Comparison of ENCODE assay signal across 1 cellular context in the genomic region with DNA sequence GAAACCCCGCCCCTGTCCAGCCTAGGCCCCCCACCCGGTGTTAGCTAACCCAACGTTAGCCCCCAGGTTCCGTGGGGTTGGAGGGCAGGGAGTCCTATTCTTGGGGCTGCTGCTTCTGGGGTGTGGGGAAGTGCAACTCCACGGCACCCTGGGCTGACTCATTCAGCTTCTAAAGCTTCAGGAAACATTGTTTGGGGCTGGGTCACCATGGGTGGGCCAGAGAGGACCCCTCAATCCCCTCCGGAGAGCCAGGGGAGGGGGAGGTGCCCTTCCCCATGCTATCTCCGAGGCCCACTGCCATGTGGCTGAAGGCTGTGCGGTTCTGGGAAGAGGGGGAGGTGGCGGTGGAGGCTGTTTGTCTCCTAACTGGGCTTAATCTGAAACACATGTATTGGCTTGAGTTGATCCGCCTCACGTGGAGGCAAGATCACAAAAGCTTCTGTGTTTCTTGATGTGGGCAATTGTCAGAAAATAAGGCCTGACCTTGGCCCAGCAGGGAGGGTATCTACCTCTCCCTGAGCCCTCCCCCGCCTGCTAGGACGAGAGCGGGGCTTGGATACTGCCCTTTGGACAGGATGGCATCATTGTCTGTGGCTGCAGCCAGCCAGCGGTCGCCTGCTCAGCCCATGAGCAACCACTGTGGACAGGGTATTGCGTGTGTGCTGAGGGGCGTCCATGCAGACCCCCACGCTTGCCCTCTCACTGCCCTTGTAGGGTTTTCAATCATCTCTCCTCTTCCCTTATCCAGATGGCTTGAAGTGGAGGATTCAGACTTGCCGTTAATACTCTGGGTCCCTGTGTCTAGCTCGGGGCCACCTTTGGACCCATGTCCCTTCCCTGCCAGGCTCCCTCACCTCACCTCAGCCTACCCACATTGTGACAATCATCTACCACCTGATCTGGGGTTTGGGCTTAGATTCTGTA.
A peak's percentile ranks its signal among the peaks of the same experiment; 100 is the strongest.
TF ChIP-seq lines count a peak whose summit lies in the region.

No MANE protein-coding gene starts in this region.

TF ChIP-seq in K562, 482 proteins besides CTCF, POLR2A, EP300 and RAD21 (continued from another document and continues in another):
- TF ChIP-seq JUND (IDR thresholded peaks at IDR 0.05; ENCODE audit: borderline replicate concordance, low read depth, low read length) (peak; percentile 17; the same call in 1 of the 2 replicates), JUND (tag; IDR thresholded peaks at IDR 0.05; ENCODE audit: borderline replicate concordance, low read depth, low read length) (no peak), ZFX (CRISPR knock-in tag; IDR thresholded peaks at IDR 0.05) (0 out of 2 replicates have a peak, but pooled peaks have one; percentile 30), POLR2G (IDR thresholded peaks at IDR 0.05; ENCODE audit: low read depth, low read length) (peak; percentile 51), ZNF764 (CRISPR knock-in tag; IDR thresholded peaks at IDR 0.05; ENCODE audit: low read depth) (no peak), RBFOX2 (IDR thresholded peaks at IDR 0.05; ENCODE audit: low read depth, low read length) (peak; percentile 64), ZNF695 (CRISPR knock-in tag; IDR thresholded peaks at IDR 0.05) (no peak), CAMTA2 (CRISPR knock-in tag; conservative IDR thresholded peaks at IDR 0.05) (no peak), ZNF318 (IDR thresholded peaks at IDR 0.05; ENCODE audit: borderline replicate concordance in 1 of 2, low read depth in 1 of 2) (no peak), HCFC1 (IDR thresholded peaks at IDR 0.05; ENCODE audit: low read depth, low read length) (no peak), NONO (IDR thresholded peaks at IDR 0.05; ENCODE audit: low read depth in 2 of 2, low read length in 1 of 2) (no peak), NRF1 (conservative IDR thresholded peaks at IDR 0.05 in 1 of 2, IDR thresholded peaks at IDR 0.05 in 1 of 2) (peak in 1 of 2 experiments; percentile 5; a peak in 1 of 4 replicates), CTCFL (IDR thresholded peaks at IDR 0.05; ENCODE audit: borderline replicate concordance, insufficient read depth, low read depth, low read length, poor library complexity, severe bottlenecking) (no peak), EWSR1 (IDR thresholded peaks at IDR 0.05; ENCODE audit: borderline replicate concordance, low read depth, partially characterized antibody) (no peak), FOSL1 (tag; conservative IDR thresholded peaks at IDR 0.05) (peak; percentile 44), ZBED1 (IDR thresholded peaks at IDR 0.05) (no peak), ZFP1 (CRISPR knock-in tag; IDR thresholded peaks at IDR 0.05) (no peak), DPF2 (IDR thresholded peaks at IDR 0.05) (peak; percentile 66), ZNF589 (CRISPR knock-in tag; IDR thresholded peaks at IDR 0.05; ENCODE audit: low read depth) (0 out of 2 replicates have a peak, but pooled peaks have one; percentile 49), SIN3B (IDR thresholded peaks at IDR 0.05; ENCODE audit: low read depth) (no peak), ZNF644 (tag; IDR thresholded peaks at IDR 0.05; ENCODE audit: low read depth) (no peak), KDM1A (IDR thresholded peaks at IDR 0.05) (0 out of 4 replicates have a peak, but pooled peaks of 1 of the 2 experiments have one; percentile 5), SNIP1 (IDR thresholded peaks at IDR 0.05; ENCODE audit: low read depth) (no peak), MTA1 (IDR thresholded peaks at IDR 0.05; ENCODE audit: borderline replicate concordance) (no peak), TOE1 (IDR thresholded peaks at IDR 0.05; ENCODE audit: borderline replicate concordance) (no peak), TOE1 (CRISPR knock-in tag; IDR thresholded peaks at IDR 0.05; ENCODE audit: borderline replicate concordance, low read depth) (no peak), EHMT2 (IDR thresholded peaks at IDR 0.05) (no peak), ZNF431 (CRISPR knock-in tag; IDR thresholded peaks at IDR 0.05) (no peak), SP2 (IDR thresholded peaks at IDR 0.05; ENCODE audit: extremely low read depth, low read depth, low read length, poor library complexity, severe bottlenecking) (no peak), MED1 (CRISPR knock-in tag; IDR thresholded peaks at IDR 0.05; ENCODE audit: borderline replicate concordance) (no peak), NCOR1 (IDR thresholded peaks at IDR 0.05) (peak; percentile 45; the same call in 1 of the 2 replicates), SIN3A (IDR thresholded peaks at IDR 0.05; ENCODE audit: borderline replicate concordance in 2 of 2, control insufficient read depth in 1 of 2, low read depth in 2 of 2, low read length in 2 of 2) (0 out of 4 replicates have a peak, but pooled peaks of 1 of the 2 experiments have one; percentile 26), NR2C1 (IDR thresholded peaks at IDR 0.05) (no peak), NR2C1 (tag; IDR thresholded peaks at IDR 0.05) (0 out of 2 replicates have a peak, but pooled peaks have one; percentile 15), FOXK1 (CRISPR knock-in tag; IDR thresholded peaks at IDR 0.05; ENCODE audit: borderline replicate concordance) (no peak), ZNF79 (CRISPR knock-in tag; IDR thresholded peaks at IDR 0.05; ENCODE audit: low read depth) (no peak), TEAD4 (IDR thresholded peaks at IDR 0.05; ENCODE audit: low read length) (peak; percentile 19; the same call in 1 of the 2 replicates), TEAD4 (CRISPR knock-in tag; IDR thresholded peaks at IDR 0.05; ENCODE audit: borderline replicate concordance) (no peak), SMARCA4 (IDR thresholded peaks at IDR 0.05) (peak; percentile 32; the same call in 1 of the 2 replicates), L3MBTL2 (IDR thresholded peaks at IDR 0.05) (peak; percentile 73), CBX3 (IDR thresholded peaks at IDR 0.05; ENCODE audit: borderline replicate concordance in 1 of 2, low read length in 2 of 2) (no peak), GATAD2B (IDR thresholded peaks at IDR 0.05; ENCODE audit: borderline replicate concordance) (no peak), ZBTB7A (IDR thresholded peaks at IDR 0.05; ENCODE audit: borderline replicate concordance, control insufficient read depth, low read depth, low read length) (peak; percentile 91), ZNF668 (CRISPR knock-in tag; IDR thresholded peaks at IDR 0.05) (no peak), ZNF212 (CRISPR knock-in tag; IDR thresholded peaks at IDR 0.05) (no peak), MBD2 (IDR thresholded peaks at IDR 0.05; ENCODE audit: borderline replicate concordance, low read depth) (peak; percentile 30; the same call in 1 of the 2 replicates)
- TF ChIP-seq, protein P1, sequence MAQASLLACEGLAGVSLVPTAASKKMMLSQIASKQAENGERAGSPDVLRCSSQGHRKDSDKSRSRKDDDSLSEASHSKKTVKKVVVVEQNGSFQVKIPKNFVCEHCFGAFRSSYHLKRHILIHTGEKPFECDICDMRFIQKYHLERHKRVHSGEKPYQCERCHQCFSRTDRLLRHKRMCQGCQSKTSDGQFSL (CRISPR knock-in tag; IDR thresholded peaks at IDR 0.05), result 0 out of 2 replicates have a peak, but pooled peaks have one; percentile 41
- TF ChIP-seq, protein P1 (tag; IDR thresholded peaks at IDR 0.05), result no peak
- TF ChIP-seq, protein P2, sequence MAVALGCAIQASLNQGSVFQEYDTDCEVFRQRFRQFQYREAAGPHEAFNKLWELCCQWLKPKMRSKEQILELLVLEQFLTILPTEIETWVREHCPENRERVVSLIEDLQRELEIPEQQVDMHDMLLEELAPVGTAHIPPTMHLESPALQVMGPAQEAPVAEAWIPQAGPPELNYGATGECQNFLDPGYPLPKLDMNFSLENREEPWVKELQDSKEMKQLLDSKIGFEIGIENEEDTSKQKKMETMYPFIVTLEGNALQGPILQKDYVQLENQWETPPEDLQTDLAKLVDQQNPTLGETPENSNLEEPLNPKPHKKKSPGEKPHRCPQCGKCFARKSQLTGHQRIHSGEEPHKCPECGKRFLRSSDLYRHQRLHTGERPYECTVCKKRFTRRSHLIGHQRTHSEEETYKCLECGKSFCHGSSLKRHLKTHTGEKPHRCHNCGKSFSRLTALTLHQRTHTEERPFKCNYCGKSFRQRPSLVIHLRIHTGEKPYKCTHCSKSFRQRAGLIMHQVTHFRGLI (CRISPR knock-in tag; IDR thresholded peaks at IDR 0.05), result 0 out of 2 replicates have a peak, but pooled peaks have one; percentile 6
- TF ChIP-seq, protein P3, sequence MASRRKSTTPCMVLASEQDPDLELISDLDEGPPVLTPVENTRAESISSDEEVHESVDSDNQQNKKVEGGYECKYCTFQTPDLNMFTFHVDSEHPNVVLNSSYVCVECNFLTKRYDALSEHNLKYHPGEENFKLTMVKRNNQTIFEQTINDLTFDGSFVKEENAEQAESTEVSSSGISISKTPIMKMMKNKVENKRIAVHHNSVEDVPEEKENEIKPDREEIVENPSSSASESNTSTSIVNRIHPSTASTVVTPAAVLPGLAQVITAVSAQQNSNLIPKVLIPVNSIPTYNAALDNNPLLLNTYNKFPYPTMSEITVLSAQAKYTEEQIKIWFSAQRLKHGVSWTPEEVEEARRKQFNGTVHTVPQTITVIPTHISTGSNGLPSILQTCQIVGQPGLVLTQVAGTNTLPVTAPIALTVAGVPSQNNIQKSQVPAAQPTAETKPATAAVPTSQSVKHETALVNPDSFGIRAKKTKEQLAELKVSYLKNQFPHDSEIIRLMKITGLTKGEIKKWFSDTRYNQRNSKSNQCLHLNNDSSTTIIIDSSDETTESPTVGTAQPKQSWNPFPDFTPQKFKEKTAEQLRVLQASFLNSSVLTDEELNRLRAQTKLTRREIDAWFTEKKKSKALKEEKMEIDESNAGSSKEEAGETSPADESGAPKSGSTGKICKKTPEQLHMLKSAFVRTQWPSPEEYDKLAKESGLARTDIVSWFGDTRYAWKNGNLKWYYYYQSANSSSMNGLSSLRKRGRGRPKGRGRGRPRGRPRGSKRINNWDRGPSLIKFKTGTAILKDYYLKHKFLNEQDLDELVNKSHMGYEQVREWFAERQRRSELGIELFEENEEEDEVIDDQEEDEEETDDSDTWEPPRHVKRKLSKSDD (conservative IDR thresholded peaks at IDR 0.05; ENCODE audit: low read length), result no peak
- TF ChIP-seq, protein P4, sequence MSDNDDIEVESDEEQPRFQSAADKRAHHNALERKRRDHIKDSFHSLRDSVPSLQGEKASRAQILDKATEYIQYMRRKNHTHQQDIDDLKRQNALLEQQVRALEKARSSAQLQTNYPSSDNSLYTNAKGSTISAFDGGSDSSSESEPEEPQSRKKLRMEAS (CRISPR knock-in tag; IDR thresholded peaks at IDR 0.05), result peak; percentile 73
